In the genomic region with DNA sequence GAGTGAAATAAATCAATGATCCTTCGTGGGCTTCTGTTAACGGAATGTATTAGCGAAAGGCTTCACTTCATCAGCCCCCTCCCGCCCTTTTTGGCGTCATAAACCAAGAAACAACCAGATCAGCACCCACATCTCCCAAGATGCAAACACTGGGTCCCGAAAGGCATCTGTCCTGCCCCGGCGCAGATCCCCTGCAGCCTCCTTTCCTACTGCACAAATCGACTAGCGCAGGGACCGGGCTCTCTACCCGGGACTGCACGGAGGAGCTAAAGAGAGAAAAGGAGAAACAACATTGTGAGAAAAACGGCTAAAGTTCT, we compare ENCODE assay signal across 8 cellular contexts. TPM values are rescaled to one million over a fixed set of nuclear protein-coding genes. Genes with fewer than 3 reads are reported as not detected.
A peak's percentile ranks its signal among the peaks of the same experiment; 100 is the strongest.
DNase-seq lines count a peak whose midpoint lies in the region; ATAC-seq and TF ChIP-seq lines count a peak whose summit lies in the region.

No MANE protein-coding gene starts in this region.

- H3K27ac Mint-ChIP-seq in CD4-positive, alpha-beta T cell, result peak overlapping the region; percentile 91
- peak overlapping the region; percentile 74 to 96 (median 92) for H3K27ac Mint-ChIP-seq in naive thymus-derived CD4-positive, alpha-beta T cell

- H3K4me1 ChIP-seq in ectodermal cell (ENCODE audit: control insufficient read depth, insufficient read depth, low read length), result no peaks in the 10 kb centered on the region
- peaks cover 0 to 4% of the 10 kb centered on the region in 2 donors for H3K4me1 ChIP-seq in naive thymus-derived CD4-positive, alpha-beta T cell (ENCODE audit: control insufficient read depth in 2 of 2, insufficient read depth in 2 of 2, low read length in 2 of 2)

- H3K4me1 Mint-ChIP-seq in CD4-positive, alpha-beta T cell (ENCODE audit: low read depth), result peaks cover 23% of the 10 kb centered on the region
- peaks cover 7 to 27% (median 26%) of the 10 kb centered on the region in 7 donors for H3K4me1 Mint-ChIP-seq in naive thymus-derived CD4-positive, alpha-beta T cell

- H3K27me3 Mint-ChIP-seq in CD4-positive, alpha-beta T cell, result no peaks in the 10 kb centered on the region
- H3K27me3 Mint-ChIP-seq in naive thymus-derived CD4-positive, alpha-beta T cell, result peaks cover 0 to 22% (median 0%) of the 10 kb centered on the region in 5 donors

- peaks cover 13% of the 10 kb centered on the region for H3K36me3 Mint-ChIP-seq in CD4-positive, alpha-beta T cell (ENCODE audit: low read depth)
- peaks cover 0 to 5% (median 2%) of the 10 kb centered on the region in 5 donors for H3K36me3 Mint-ChIP-seq in naive thymus-derived CD4-positive, alpha-beta T cell

- TF ChIP-seq CTCF in CD4-positive, alpha-beta T cell (IDR thresholded peaks at IDR 0.05), result no peak

- no peaks in the 10 kb centered on the region for H3K9me3 ChIP-seq in CD4-positive, alpha-beta T cell (ENCODE audit: control insufficient read depth, low read length)
- H3K9me3 ChIP-seq in ectodermal cell (ENCODE audit: control insufficient read depth, low read length), result no peaks in the 10 kb centered on the region
- H3K9me3 ChIP-seq in naive thymus-derived CD4-positive, alpha-beta T cell (ENCODE audit: control insufficient read depth in 2 of 3, low read length in 3 of 3), result no peaks in the 10 kb centered on the region

- intact Hi-C loops in CD4-positive, alpha-beta T cell (cut with DNase I, micrococcal nuclease), result loop anchor here (5.0 to 10.0 kb wide), 3 partner anchors 155 to 618 kb away; partner anchors contain the start of genes LMBRD1 (in 2 of the 2), SMAP1 (in 2 of the 2) and SDHAF4 (in 1 of the 2)
- intact Hi-C loops in naive thymus-derived CD4-positive, alpha-beta T cell (cut with micrococcal nuclease), result loop anchor here (1.0 to 5.0 kb wide), 10 partner anchors 41 to 875 kb away; partner anchors contain the start of genes OGFRL1 (in 2 of the 2), SDHAF4 (in 2 of the 2), LMBRD1 (in 1 of the 2) and SMAP1 (in 1 of the 2)
- intact Hi-C loops in posterior vena cava (cut with DNase I), result no loop called here

- no peaks in the 10 kb centered on the region for H3K36me3 ChIP-seq in ectodermal cell (ENCODE audit: control insufficient read depth, insufficient read depth, low read length)
- H3K36me3 ChIP-seq in naive thymus-derived CD4-positive, alpha-beta T cell (ENCODE audit: control insufficient read depth in 2 of 3, insufficient read depth in 3 of 3, low read length in 3 of 3), result peaks cover 0 to 4% (median 0%) of the 10 kb centered on the region in 3 experiments

- peak in 1 of 10 experiments; percentile 1 for DNase-seq in CD4-positive, alpha-beta T cell
- DNase-seq in Jurkat, Clone E6-1 (ENCODE audit: low read depth, low spot score), result no peak
- DNase-seq in naive thymus-derived CD4-positive, alpha-beta T cell, result no peak
- DNase-seq in NCI-H2227 treated with DMSO at 0.1 percent for 48 hours (lab: John Stamatoyannopoulos, UW) (no peak), posterior vena cava (ENCODE audit: low spot score) (no peak)
- DNase-seq in stimulated activated CD4-positive, alpha-beta T cell treated with anti-CD3 and anti-CD28 coated beads, Interleukin-4, amount 100 ng/mL, for 24 hours, result no peak

- peak overlapping the region; percentile 70 for H3K4me3 ChIP-seq in Jurkat, Clone E6-1 (ENCODE audit: low read length)
- peak overlapping the region; percentile 93 for H3K4me3 ChIP-seq in ectodermal cell (ENCODE audit: insufficient read depth, low read depth, low read length)
- H3K4me3 ChIP-seq in naive thymus-derived CD4-positive, alpha-beta T cell (ENCODE audit: low read length), result peak overlapping the region; percentile 79

- ATAC-seq in CD4-positive, alpha-beta T cell (ENCODE audit: poor library complexity), result no peak
- peak; percentile 14 for ATAC-seq in GM21529 (IDR thresholded peaks at IDR 0.05; ENCODE audit: unreplicated experiment)
- no peak for ATAC-seq in naive thymus-derived CD4-positive, alpha-beta T cell

- WGBS in ectodermal cell, 2 experiments, result 7 to 8% methylated on average over 14 of the region's 14 CpGs

- peak overlapping the region; percentile 13 for H3K27ac ChIP-seq in CD4-positive, alpha-beta T cell (ENCODE audit: low read depth, low read length)
- peak overlapping the region; percentile 58 for H3K27ac ChIP-seq in ectodermal cell (ENCODE audit: insufficient read depth, low read depth, low read length, poor library complexity, severe bottlenecking)
- H3K27ac ChIP-seq in naive thymus-derived CD4-positive, alpha-beta T cell (ENCODE audit: low read depth, low read length), result peak overlapping the region; percentile 69

- peak overlapping the region; percentile 98 for H3K4me3 Mint-ChIP-seq in CD4-positive, alpha-beta T cell
- peak overlapping the region; percentile 91 to 99 (median 94) for H3K4me3 Mint-ChIP-seq in naive thymus-derived CD4-positive, alpha-beta T cell

- CTCF ChIA-PET in CD4-positive, alpha-beta T cell (lab: Charles Lee), result no interaction called here
- CTCF ChIA-PET in naive thymus-derived CD4-positive, alpha-beta T cell (lab: Charles Lee), result interaction anchor here (0.6 to 1.1 kb wide), 4 partner anchors 21 to 1254 kb away, joined by 3 to 5 read pairs (median 4); no protein-coding TSS in a partner anchor

- H3K27me3 ChIP-seq in CD4-positive, alpha-beta T cell (ENCODE audit: control insufficient read depth, insufficient read depth, low read length), result no peaks in the 10 kb centered on the region
- no peaks in the 10 kb centered on the region for H3K27me3 ChIP-seq in ectodermal cell (ENCODE audit: control insufficient read depth, insufficient read depth, low read length, poor library complexity, severe bottlenecking)
- no peaks in the 10 kb centered on the region for H3K27me3 ChIP-seq in naive thymus-derived CD4-positive, alpha-beta T cell (ENCODE audit: control insufficient read depth in 2 of 2, insufficient read depth in 2 of 2, low read length in 2 of 2)

- POLR2A ChIA-PET in CD4-positive, alpha-beta T cell (lab: Charles Lee), result interaction anchor here (0.6 to 1.2 kb wide), 8 partner anchors 36 to 876 kb away, joined by 3 to 5 read pairs (median 3); partner anchors contain the start of genes OGFRL1, SDHAF4 and SMAP1
- POLR2A ChIA-PET in naive thymus-derived CD4-positive, alpha-beta T cell (lab: Charles Lee), result interaction anchor here (0.6 to 1.6 kb wide), 4 partner anchors 15 to 255 kb away, joined by 3 to 11 read pairs (median 4); partner anchors contain the start of gene SMAP1

- no peaks in the 10 kb centered on the region for H3K9me3 Mint-ChIP-seq in CD4-positive, alpha-beta T cell
- H3K9me3 Mint-ChIP-seq in naive thymus-derived CD4-positive, alpha-beta T cell, result peaks cover 0 to 3% (median 0%) of the 10 kb centered on the region in 11 donors

RNA-seq across cellular contexts. Expression of gene FAM135A, which starts 0.6 kb away (rescaled TPM):
- total RNA-seq in CD4-positive, alpha-beta T cell, result 1 to 10 TPM; 5.6 to 6.6 TPM
- 6.4 TPM for polyA plus RNA-seq in Jurkat, Clone E6-1 (2012; ENCODE audit: insufficient read depth, insufficient read length)
- 40.2 TPM for polyA plus RNA-seq in ectodermal cell (2013, experiment 1 of 4)
- 39.9 TPM for polyA plus RNA-seq in ectodermal cell (2013, experiment 2 of 4)
- polyA plus RNA-seq in ectodermal cell (2013, experiment 3 of 4), result 31.1 TPM
- polyA plus RNA-seq in ectodermal cell (2013, experiment 4 of 4), result 39.9 TPM
- total RNA-seq in naive thymus-derived CD4-positive, alpha-beta T cell, result 10 to 100 TPM in 3 of 5 experiments, 1 to 10 TPM in 2; 6.8 to 15.4 (median 12.3) TPM
- polyA plus RNA-seq in naive thymus-derived CD4-positive, alpha-beta T cell, result 1 to 10 TPM; 2.8 to 3.3 TPM
- total RNA-seq in posterior vena cava, result 10 to 100 TPM; 14.9 to 19.2 TPM

Comparison
In these comparisons a context has a peak if more than half of its experiments do, and no peak if none do; other contexts are left out.
1. H3K27ac ChIP-seq: peak in every context shown above with its lines; median percentile 69 in naive thymus-derived CD4-positive, alpha-beta T cell; 58 in ectodermal cell; 13 in CD4-positive, alpha-beta T cell.
2. intact Hi-C loops: an anchor here in CD4-positive, alpha-beta T cell (5.0 to 10.0 kb wide) and naive thymus-derived CD4-positive, alpha-beta T cell (1.0 to 5.0 kb wide); none called in posterior vena cava.